ENCODE assay signal across 8 cellular contexts in the genomic region with DNA sequence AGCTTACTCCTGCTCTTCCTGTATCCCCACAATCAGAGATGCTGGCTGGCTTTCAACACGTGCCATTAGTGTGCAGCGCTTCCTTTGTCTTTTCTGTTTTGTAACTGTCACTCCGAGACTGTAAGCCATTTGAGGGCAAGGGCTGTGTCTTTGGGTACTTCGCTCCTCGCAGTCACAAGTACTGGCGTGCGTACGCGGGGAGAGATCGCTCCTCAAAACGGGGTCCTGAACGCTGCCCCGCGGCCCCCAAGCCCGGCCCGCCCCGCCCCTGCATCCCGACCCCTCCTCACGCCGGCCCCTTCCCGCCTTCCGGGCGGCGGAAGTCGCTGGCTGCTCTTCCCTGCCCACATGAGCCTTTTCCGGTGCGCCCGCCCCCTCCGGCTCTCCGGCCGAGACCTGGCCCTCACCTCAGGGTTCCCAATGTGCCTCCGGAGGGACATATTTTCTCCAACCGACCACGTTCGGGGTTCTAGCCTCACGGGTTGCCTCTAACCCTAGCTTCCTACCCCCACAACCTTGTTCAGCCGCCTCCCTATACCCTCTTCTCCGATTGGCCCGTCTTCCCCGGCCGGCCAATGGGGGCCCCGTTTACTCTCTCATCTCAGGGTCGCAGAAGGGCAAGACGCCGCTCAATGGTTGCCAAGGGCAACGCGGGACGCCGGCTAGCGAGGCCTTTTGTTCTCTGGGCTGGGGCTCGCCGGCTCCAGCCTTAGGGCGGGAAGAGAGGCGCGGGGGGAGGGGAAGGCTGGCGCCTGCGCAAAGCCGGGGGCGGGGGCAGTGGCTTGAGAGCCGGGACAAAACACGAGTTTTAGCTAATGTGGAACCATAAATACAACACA. TPM values are rescaled to one million over a fixed set of nuclear protein-coding genes. Genes with fewer than 3 reads are reported as not detected.
A peak's percentile ranks its signal among the peaks of the same experiment; 100 is the strongest.
DNase-seq lines count a peak whose midpoint lies in the region; ATAC-seq and TF ChIP-seq lines count a peak whose summit lies in the region.

A gene with protein sequence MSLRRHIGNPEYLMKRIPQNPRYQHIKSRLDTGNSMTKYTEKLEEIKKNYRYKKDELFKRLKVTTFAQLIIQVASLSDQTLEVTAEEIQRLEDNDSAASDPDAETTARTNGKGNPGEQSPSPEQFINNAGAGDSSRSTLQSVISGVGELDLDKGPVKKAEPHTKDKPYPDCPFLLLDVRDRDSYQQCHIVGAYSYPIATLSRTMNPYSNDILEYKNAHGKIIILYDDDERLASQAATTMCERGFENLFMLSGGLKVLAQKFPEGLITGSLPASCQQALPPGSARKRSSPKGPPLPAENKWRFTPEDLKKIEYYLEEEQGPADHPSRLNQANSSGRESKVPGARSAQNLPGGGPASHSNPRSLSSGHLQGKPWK (minus strand): TSS at position 490 of the 839 bp plus-strand sequence. CDS start 50 bp downstream, at position 440.

- DNase-seq in ACHN = peak; percentile 99
- peak; percentile 100 for DNase-seq in NCI-H2227 (lab: John Stamatoyannopoulos, UW; ENCODE audit: unreplicated experiment)
- peak; percentile 95 for DNase-seq in mammary epithelial cell

- dilution Hi-C loops in mammary epithelial cell (cut with HindIII; ENCODE audit: low sequenced_read_pairs) = no loop called here

- ATAC-seq in GM18907 (IDR thresholded peaks at IDR 0.05; ENCODE audit: unreplicated experiment) (peak; percentile 98), HG03139 (IDR thresholded peaks at IDR 0.05; ENCODE audit: unreplicated experiment) (peak; percentile 97)

- CTCF ChIA-PET in mammary epithelial cell (lab: Charles Lee; ENCODE audit: low non-redundant PET) = no interaction called here

- H4K20me1 ChIP-seq in mammary epithelial cell (ENCODE audit: insufficient read depth, low read length) = no peaks in the 10 kb centered on the region

- H3K36me3 ChIP-seq in mammary epithelial cell (ENCODE audit: insufficient read depth, low read length) = no peaks in the 10 kb centered on the region
- no peaks in the 10 kb centered on the region for H3K36me3 ChIP-seq in skeletal muscle tissue (ENCODE audit: control insufficient read depth in 3 of 3, insufficient read depth in 3 of 3, low read length in 3 of 3)

- BruUV-seq in mammary epithelial cell (replicated peaks; lab: Mats Ljungman, UMichigan) = no TSS peak

- H3K9ac ChIP-seq in mammary epithelial cell (ENCODE audit: insufficient read depth, low read length) (peak within 1 kb of the TSS; percentile 78), skeletal muscle tissue (ENCODE audit: low read depth in 1 of 3, low read length in 3 of 3) (peak within 1 kb of the TSS; percentile 65 to 86 (median 82))

- peaks cover 3% of the 10 kb centered on the region for H3K79me2 ChIP-seq in mammary epithelial cell (ENCODE audit: insufficient read depth, low read length)

- intact Hi-C loops in mammary epithelial cell (cut with micrococcal nuclease) = no loop called here

- H3K9me3 ChIP-seq in mammary epithelial cell (replicated peaks; ENCODE audit: insufficient read depth, low read length) = no peaks in the 10 kb centered on the region
- no peaks in the 10 kb centered on the region for H3K9me3 ChIP-seq in iPS-18c (ENCODE audit: control insufficient read depth, insufficient read depth, low read length)
- H3K9me3 ChIP-seq in skeletal muscle tissue (ENCODE audit: control insufficient read depth in 3 of 3, low read length in 3 of 3) = no peaks in the 10 kb centered on the region

- peaks cover 10% of the 10 kb centered on the region for H3K4me1 ChIP-seq in mammary epithelial cell (ENCODE audit: insufficient read depth, low read length)
- H3K4me1 ChIP-seq in skeletal muscle tissue (ENCODE audit: control insufficient read depth in 3 of 3, insufficient read depth in 3 of 3, low read length in 3 of 3) = peaks cover 6 to 11% (median 9%) of the 10 kb centered on the region in 3 donors

- H2AFZ ChIP-seq in mammary epithelial cell (ENCODE audit: low read depth, low read length) = peak within 1 kb of the TSS; percentile 97

- H3K27me3 ChIP-seq in mammary epithelial cell (ENCODE audit: insufficient read depth, low read length) = no peaks in the 10 kb centered on the region
- no peaks in the 10 kb centered on the region for H3K27me3 ChIP-seq in skeletal muscle tissue (ENCODE audit: control insufficient read depth in 3 of 3, insufficient read depth in 3 of 3, low read length in 3 of 3)

- no peak for TF ChIP-seq CTCF in WI38 (IDR thresholded peaks at IDR 0.05; ENCODE audit: low read depth, low read length)
- TF ChIP-seq CTCF in mammary epithelial cell (conservative IDR thresholded peaks at IDR 0.05 in 1 of 2, IDR thresholded peaks at IDR 0.05 in 1 of 2; ENCODE audit: extremely low read depth in 1 of 2, insufficient read depth in 1 of 2, low read depth in 1 of 2, low read length in 2 of 2) = no peak

- 16% methylated on average over 6 of the region's 61 CpGs for WGBS in mammary epithelial cell (ENCODE audit: low coverage, missing lambda C conversion rate)

- H3K4me2 ChIP-seq in mammary epithelial cell (ENCODE audit: insufficient read depth, low read depth, low read length) = peak within 1 kb of the TSS; percentile 82

- H3K4me3 ChIP-seq in WI38 (ENCODE audit: low read depth, low read length) (peak within 1 kb of the TSS; percentile 76), mammary epithelial cell (replicated peaks in 1 of 3; ENCODE audit: insufficient read depth in 1 of 3, low read depth in 2 of 3, low read length in 3 of 3) (peak within 1 kb of the TSS; percentile 70 to 84 (median 73)), iPS-18c (ENCODE audit: insufficient read depth, low read depth, low read length) (peak within 1 kb of the TSS; percentile 84), skeletal muscle tissue (ENCODE audit: low read length in 3 of 3) (peak within 1 kb of the TSS; percentile 87 to 96 (median 93))

- peak within 1 kb of the TSS; percentile 81 for H3K27ac ChIP-seq in mammary epithelial cell (ENCODE audit: insufficient read depth, low read depth, low read length)
- peak within 1 kb of the TSS; percentile 67 for H3K27ac ChIP-seq in skeletal muscle tissue (ENCODE audit: low read depth, low read length)

- in situ Hi-C loops in ACHN (cut with HindIII; ENCODE audit: low pct_ligation_motif_present, low pct_unique_long_range_greater_than_20kb, low sequenced_read_pairs) (no loop called here), mammary epithelial cell (cut with MboI; ENCODE audit: low sequenced_read_pairs in 2 of 2) (no loop called here)

RNA-seq across cellular contexts. Expression of the gene that starts here (rescaled TPM):
- total RNA-seq in mammary epithelial cell (10 to 100 TPM; 13.0 to 15.5 TPM), skeletal muscle tissue (7.8 TPM)
- polyA plus RNA-seq in mammary epithelial cell = 21.2 TPM
- 9.1 TPM for polyA minus RNA-seq in mammary epithelial cell

Comparison
In these comparisons a context has a peak if more than half of its experiments do, and no peak if none do; other contexts are left out.
1. Peak in every context shown above with its lines: DNase-seq, ATAC-seq, H3K4me3 ChIP-seq and H3K27ac ChIP-seq.